14 cellular contexts compared by ENCODE assay signal in genomic region chr2:15302154-15302553, GRCh38.
DNase-seq lines count a peak whose midpoint lies in the region; ATAC-seq and TF ChIP-seq lines count a peak whose summit lies in the region.
"Had no signal": no experiment of that assay in that cellular context is flagged by ENCODE, and none has a peak within 500 bp of the region (broad histone marks: within the 10 kb centered on the region; RNA-seq: fewer than 3 reads in every experiment).

No MANE protein-coding gene starts in this region.

- H2BK5ac ChIP-seq in mesenchymal stem cell (ENCODE audit: low read depth, low read length, poor library complexity, severe bottlenecking): no peak overlapping the region

- no peak overlapping the region for H3K4ac ChIP-seq in mesenchymal stem cell (ENCODE audit: low read depth in 1 of 2, low read length in 2 of 2)

- H3K4me1 ChIP-seq in ACC112 (ENCODE audit: control insufficient read depth, insufficient read depth, low read length, unreplicated experiment): peaks cover 14% of the 10 kb centered on the region
- H3K4me1 ChIP-seq in mesenchymal stem cell (ENCODE audit: control insufficient read depth, insufficient read depth, low read depth, low read length): peaks cover 3% of the 10 kb centered on the region
- H3K4me1 ChIP-seq: heart left ventricle had no signal

- H3K14ac ChIP-seq in mesenchymal stem cell (ENCODE audit: low read length in 2 of 2): no peak overlapping the region

- TF ChIP-seq CTCF in astrocyte of the spinal cord (IDR thresholded peaks at IDR 0.05; ENCODE audit: low read depth, low read length): no peak

- H3K79me1 ChIP-seq in mesenchymal stem cell (replicated peaks; ENCODE audit: low read length, poor library complexity, severe bottlenecking): peaks cover 8% of the 10 kb centered on the region

- H3K36me3 ChIP-seq in ACC112 (ENCODE audit: insufficient read depth, low read length): peaks cover 12% of the 10 kb centered on the region; the same call in 1 of the 2 replicates
- H3K36me3 ChIP-seq in mesenchymal stem cell (ENCODE audit: control insufficient read depth in 1 of 2, insufficient read depth in 2 of 2, low read depth in 1 of 2, low read length in 2 of 2): peaks cover 16 to 47% of the 10 kb centered on the region in 2 experiments

- peaks cover 3% of the 10 kb centered on the region for H3K9me3 ChIP-seq in mesenchymal stem cell (ENCODE audit: control insufficient read depth, low read length)
- H3K9me3 ChIP-seq: heart left ventricle had no signal

- in situ Hi-C loops in astrocyte of the spinal cord (cut with HindIII; ENCODE audit: low sequenced_read_pairs): no loop called here

- no peaks in the 10 kb centered on the region for H3K79me2 ChIP-seq in ACC112 (ENCODE audit: control insufficient read depth, insufficient read depth, low read length, unreplicated experiment)

- H4K91ac ChIP-seq in mesenchymal stem cell (ENCODE audit: low read length): no peak overlapping the region

- H3K18ac ChIP-seq in mesenchymal stem cell (ENCODE audit: low read depth in 1 of 2, low read length in 2 of 2): peak overlapping the region in 1 of 2 experiments; percentile 43

- no peak overlapping the region for H3K4me2 ChIP-seq in mesenchymal stem cell (ENCODE audit: low read length, poor library complexity, severe bottlenecking)

- H3K9ac ChIP-seq in mesenchymal stem cell (ENCODE audit: low read length): no peak overlapping the region

- 0 out of 2 replicates have a peak overlapping the region, but pooled peaks have one; percentile 12 for H3K27ac ChIP-seq in ACC112 (ENCODE audit: low read depth, low read length)
- H3K27ac ChIP-seq in mesenchymal stem cell (ENCODE audit: low read length, poor library complexity, severe bottlenecking): no peak overlapping the region
- H3K27ac ChIP-seq: heart left ventricle had no signal

- H3K27me3 ChIP-seq in ACC112 (ENCODE audit: insufficient read depth, low read length) (no peaks in the 10 kb centered on the region), mesenchymal stem cell (ENCODE audit: control insufficient read depth in 1 of 2, insufficient read depth in 1 of 2, low read length in 2 of 2) (no peaks in the 10 kb centered on the region)
- H3K27me3 ChIP-seq: heart left ventricle had no signal

- H2BK120ac ChIP-seq in mesenchymal stem cell (ENCODE audit: low read depth, low read length): no peak overlapping the region

- no peak overlapping the region; the same call in 1 of the 2 replicates for H3K4me3 ChIP-seq in ACC112 (ENCODE audit: low read depth, low read length)
- no peak overlapping the region for H3K4me3 ChIP-seq in astrocyte of the spinal cord (ENCODE audit: low read depth, low read length)
- no peak overlapping the region for H3K4me3 ChIP-seq in mesenchymal stem cell (ENCODE audit: insufficient read depth in 1 of 2, low read depth in 1 of 2, low read length in 2 of 2)
- H3K4me3 ChIP-seq: heart left ventricle had no signal

- no peak overlapping the region for H2AK5ac ChIP-seq in mesenchymal stem cell (ENCODE audit: low read length, severe bottlenecking)

- H2AFZ ChIP-seq in ACC112 (ENCODE audit: low read length, unreplicated experiment) (no peak overlapping the region), mesenchymal stem cell (ENCODE audit: low read depth, low read length) (no peak overlapping the region)

- H4K8ac ChIP-seq in mesenchymal stem cell (ENCODE audit: low read length): no peak overlapping the region

- H2BK12ac ChIP-seq in mesenchymal stem cell (ENCODE audit: low read length in 2 of 2): no peak overlapping the region

- 79% methylated on average over 3 of the region's 3 CpGs for WGBS in mesenchymal stem cell

- DNase-seq in GM03348 (ENCODE audit: low spot score): peak; percentile 61
- peak; percentile 17 for DNase-seq in astrocyte of the spinal cord (ENCODE audit: low read depth, low spot score)
- peak; percentile 62 for DNase-seq in mesenchymal stem cell
- no peak for DNase-seq in DMS153 (lab: John Stamatoyannopoulos, UW)
- DNase-seq: heart left ventricle; Kasumi-1; NCI-H1417 treated with DMSO at 0.1 percent for 48 hours; SHP77 treated with DMSO at 0.1 percent for 48 hours; small intestine; stimulated activated naive B cell treated with anti-CD40 and anti-IgM and Interleukin-4, amounts not matched to agents 10 μg/mL and 1 μg/mL and 100 μg/mL, for 72 hours had no signal

- ATAC-seq in GM18907 (IDR thresholded peaks at IDR 0.05; ENCODE audit: unreplicated experiment) (no peak), HG03520 (IDR thresholded peaks at IDR 0.05; ENCODE audit: unreplicated experiment) (no peak), GM21576 (IDR thresholded peaks at IDR 0.05; ENCODE audit: unreplicated experiment) (no peak)
- ATAC-seq: stimulated activated naive B cell treated with anti-CD40 and anti-IgM and Interleukin-4, amounts not matched to agents 10 μg/mL and 1 μg/mL and 100 μg/mL, for 72 hours had no signal

- H3K23ac ChIP-seq in mesenchymal stem cell (ENCODE audit: low read length in 2 of 2): no peak overlapping the region

- no peak overlapping the region for H2BK15ac ChIP-seq in mesenchymal stem cell (ENCODE audit: low read depth, poor library complexity, severe bottlenecking)
